In genomic region chr10:126422561-126422960, GRCh38 we compare ENCODE assay signal across 31 cellular contexts. TPM values are rescaled to one million over a fixed set of nuclear protein-coding genes. Genes with fewer than 3 reads are reported as not detected.
A peak's percentile ranks its signal among the peaks of the same experiment; 100 is the strongest.
DNase-seq lines count a peak whose midpoint lies in the region; ATAC-seq and TF ChIP-seq lines count a peak whose summit lies in the region.
"Had no signal": no experiment of that assay in that cellular context is flagged by ENCODE, and none has a peak within 500 bp of the region (broad histone marks: within the 10 kb centered on the region; RNA-seq: fewer than 3 reads in every experiment).

No MANE protein-coding gene starts in this region.

- H3K9me2 ChIP-seq in GM23248 (ENCODE audit: insufficient read depth), result no peaks in the 10 kb centered on the region
- H3K9me2 ChIP-seq: SK-N-SH had no signal

- DNase-seq in GM23248 (peak; percentile 42), adipocyte (ENCODE audit: low read depth) (peak; percentile 66), fibroblast of gingiva (ENCODE audit: low read depth) (peak; percentile 41), osteocyte (ENCODE audit: extremely low spot score, unreplicated experiment) (no peak), HK-2 (ENCODE audit: unreplicated experiment) (no peak), posterior vena cava (ENCODE audit: low spot score) (no peak)
- DNase-seq: activated CD4-positive, alpha-beta T cell treated with anti-CD3 and anti-CD28 coated beads, Interleukin-2, amount 10 ng/mL, durations not matched to agents 7 days and 5 days; activated CD8-positive, alpha-beta memory T cell treated with anti-CD3 and anti-CD28 coated beads, Interleukin-2, amount 10 ng/mL, durations not matched to agents 7 days and 5 days; body of pancreas; DMS79 treated with DMSO at 0.1 percent for 48 hours; endodermal cell; hippocampal formation; KG1; MV-4-11; NCI-H1694 treated with DMSO at 0.1 percent for 48 hours; NCI-H69; RPMI8226; SK-N-SH; stimulated activated CD4-positive, alpha-beta T cell treated with anti-CD3 and anti-CD28 coated beads, Interleukin-12 subunit alpha, Interleukin-12 subunit beta, amount 100 ng/mL, for 4 hours; stimulated activated CD4-positive, alpha-beta T cell treated with anti-CD3 and anti-CD28 coated beads, Interleukin-4, amount 100 ng/mL, for 4 hours; stimulated activated naive CD8-positive, alpha-beta T cell treated with anti-CD3 and anti-CD28 coated beads, Interleukin-15, Interleukin-2, amounts not matched to agents 100 U/mL and 50 U/mL, for 24 hours; T-helper 2 cell; transverse colon had no signal

- peak overlapping the region; percentile 68; the same call in 1 of the 2 replicates for H2AFZ ChIP-seq in GM23248

- H3K4me1 ChIP-seq in GM23248 (ENCODE audit: insufficient read depth) (peaks cover 28% of the 10 kb centered on the region), adipocyte (ENCODE audit: control insufficient read depth, insufficient read depth, low read length) (peaks cover 21% of the 10 kb centered on the region), skeletal muscle tissue (ENCODE audit: control insufficient read depth in 3 of 3, insufficient read depth in 3 of 3, low read length in 3 of 3) (no peaks in the 10 kb centered on the region)
- H3K4me1 ChIP-seq: body of pancreas, foreskin keratinocyte, transverse colon had no signal

- peak overlapping the region; percentile 82 for H3K4me2 ChIP-seq in GM23248 (ENCODE audit: unreplicated experiment)
- H3K4me2 ChIP-seq: GM23338, SK-N-SH had no signal

- H3F3A ChIP-seq in GM23248 (ENCODE audit: insufficient read depth), result peaks cover 29% of the 10 kb centered on the region

- peaks cover 16% of the 10 kb centered on the region for H3K4me1 Mint-ChIP-seq in osteocyte (ENCODE audit: unreplicated experiment)
- H3K4me1 Mint-ChIP-seq: activated CD4-positive, alpha-beta T cell treated with anti-CD3 and anti-CD28 coated beads, Interleukin-2, amount 10 ng/mL, durations not matched to agents 7 days and 5 days; activated CD8-positive, alpha-beta memory T cell treated with anti-CD3 and anti-CD28 coated beads, Interleukin-2, amount 10 ng/mL, durations not matched to agents 7 days and 5 days; endodermal cell had no signal

- H3K9me3 ChIP-seq in GM23248 (ENCODE audit: low read depth) (no peaks in the 10 kb centered on the region), adipocyte (ENCODE audit: control insufficient read depth, low read length) (peaks cover 14% of the 10 kb centered on the region), skeletal muscle tissue (ENCODE audit: control insufficient read depth in 3 of 3, low read length in 3 of 3) (peaks cover 0 to 13% (median 0%) of the 10 kb centered on the region in 3 donors)
- H3K9me3 ChIP-seq: SK-N-SH had no signal

- TF ChIP-seq CTCF in osteocyte (IDR thresholded peaks at IDR 0.05), result no peak

- 8 to 25% methylated on average over 1 of the region's 1 CpG for WGBS in GM23248 (ENCODE audit: low coverage in 1 of 2, low lambda C conversion rate in 2 of 2, missing lambda C conversion rate in 2 of 2), 2 experiments

- H3K9ac ChIP-seq in GM23248, result peak overlapping the region; percentile 79
- peak overlapping the region; percentile 81 for H3K9ac ChIP-seq in adipocyte (ENCODE audit: low read length)
- H3K9ac ChIP-seq in skeletal muscle tissue (ENCODE audit: low read depth in 1 of 3, low read length in 3 of 3), result no peak overlapping the region
- H3K9ac ChIP-seq: SK-N-SH had no signal

- no peak overlapping the region for H3K27ac Mint-ChIP-seq in osteocyte (ENCODE audit: unreplicated experiment)
- H3K27ac Mint-ChIP-seq: activated CD4-positive, alpha-beta T cell treated with anti-CD3 and anti-CD28 coated beads, Interleukin-2, amount 10 ng/mL, durations not matched to agents 7 days and 5 days; activated CD8-positive, alpha-beta memory T cell treated with anti-CD3 and anti-CD28 coated beads, Interleukin-2, amount 10 ng/mL, durations not matched to agents 7 days and 5 days; activated naive CD4-positive, alpha-beta T cell treated with anti-CD3 and anti-CD28 coated beads, Interleukin-2, amount 50 U/mL, for 72 hours; activated T-helper 1 cell treated with anti-CD3 and anti-CD28 coated beads, Interleukin-12 subunit alpha, Interleukin-12 subunit beta, Interleukin-2, Interleukin-4 antibody, amounts not matched to agents 30 ng/mL and 10 ng/mL and 1 ng/mL, durations not matched to agents 14 hours and 24 hours and 36 hours; endodermal cell had no signal

- H3K4me3 ChIP-seq in GM23248, result peak overlapping the region; percentile 64
- peak overlapping the region; percentile 70 for H3K4me3 ChIP-seq in adipocyte (ENCODE audit: low read length)
- H3K4me3 ChIP-seq in skeletal muscle tissue (ENCODE audit: low read length in 3 of 3), result no peak overlapping the region
- H3K4me3 ChIP-seq: body of pancreas, coronary artery, GM23338, transverse colon had no signal

- ATAC-seq in HG02938 (IDR thresholded peaks at IDR 0.05; ENCODE audit: unreplicated experiment), result no peak
- ATAC-seq: activated CD8-positive, alpha-beta memory T cell treated with anti-CD3 and anti-CD28 coated beads, Interleukin-2, amount 10 ng/mL, durations not matched to agents 7 days and 5 days; activated naive CD4-positive, alpha-beta T cell treated with anti-CD3 and anti-CD28 coated beads, Interleukin-2, amount 50 U/mL, for 72 hours; body of pancreas; foreskin keratinocyte; GM23338; stimulated activated naive CD8-positive, alpha-beta T cell treated with anti-CD3 and anti-CD28 coated beads, Interleukin-15, Interleukin-2, amounts not matched to agents 100 U/mL and 50 U/mL, for 24 hours had no signal

- H4K20me1 ChIP-seq in GM23248 (ENCODE audit: insufficient read depth), result no peaks in the 10 kb centered on the region

- no peaks in the 10 kb centered on the region for H3K9me3 Mint-ChIP-seq in osteocyte (ENCODE audit: unreplicated experiment)

- in situ Hi-C loops in GM23248 (cut with MboI), result no loop called here

- H3K36me3 Mint-ChIP-seq in osteocyte (ENCODE audit: unreplicated experiment), result peaks cover 2% of the 10 kb centered on the region
- H3K36me3 Mint-ChIP-seq: activated CD8-positive, alpha-beta memory T cell treated with anti-CD3 and anti-CD28 coated beads, Interleukin-2, amount 10 ng/mL, durations not matched to agents 7 days and 5 days had no signal

- no peaks in the 10 kb centered on the region for H3K27me3 ChIP-seq in GM23248 (replicated peaks; ENCODE audit: insufficient read depth)
- no peaks in the 10 kb centered on the region for H3K27me3 ChIP-seq in adipocyte (replicated peaks; ENCODE audit: control insufficient read depth, insufficient read depth, low read length)
- no peaks in the 10 kb centered on the region for H3K27me3 ChIP-seq in skeletal muscle tissue (ENCODE audit: control insufficient read depth in 3 of 3, insufficient read depth in 3 of 3, low read length in 3 of 3)
- H3K27me3 ChIP-seq: body of pancreas, transverse colon had no signal

- H3K27ac ChIP-seq in GM23248 (peak overlapping the region; percentile 97), skeletal muscle tissue (ENCODE audit: low read depth, low read length) (peak overlapping the region; percentile 83)
- H3K27ac ChIP-seq: body of pancreas, coronary artery, foreskin keratinocyte, transverse colon had no signal

- H3K27me3 Mint-ChIP-seq in osteocyte (ENCODE audit: unreplicated experiment), result no peaks in the 10 kb centered on the region
- H3K27me3 Mint-ChIP-seq: activated CD4-positive, alpha-beta T cell treated with anti-CD3 and anti-CD28 coated beads, Interleukin-2, amount 10 ng/mL, durations not matched to agents 7 days and 5 days; activated CD8-positive, alpha-beta memory T cell treated with anti-CD3 and anti-CD28 coated beads, Interleukin-2, amount 10 ng/mL, durations not matched to agents 7 days and 5 days had no signal

- no peaks in the 10 kb centered on the region for H3K79me2 ChIP-seq in GM23248 (ENCODE audit: insufficient read depth)

- no peak overlapping the region for H3K4me3 Mint-ChIP-seq in osteocyte (ENCODE audit: unreplicated experiment)
- H3K4me3 Mint-ChIP-seq: activated CD4-positive, alpha-beta T cell treated with anti-CD3 and anti-CD28 coated beads, Interleukin-2, amount 10 ng/mL, durations not matched to agents 7 days and 5 days; activated CD8-positive, alpha-beta memory T cell treated with anti-CD3 and anti-CD28 coated beads, Interleukin-2, amount 10 ng/mL, durations not matched to agents 7 days and 5 days; activated T-helper 1 cell treated with anti-CD3 and anti-CD28 coated beads, Interleukin-12 subunit alpha, Interleukin-12 subunit beta, Interleukin-2, Interleukin-4 antibody, amounts not matched to agents 30 ng/mL and 10 ng/mL and 1 ng/mL, durations not matched to agents 14 hours and 24 hours and 36 hours; endodermal cell; GM23338 had no signal

- intact Hi-C loops in posterior vena cava (cut with DNase I), result no loop called here

- no peaks in the 10 kb centered on the region for H3K36me3 ChIP-seq in GM23248 (ENCODE audit: low read depth)
- H3K36me3 ChIP-seq in adipocyte (ENCODE audit: control insufficient read depth, insufficient read depth, low read length, severe bottlenecking), result no peaks in the 10 kb centered on the region
- H3K36me3 ChIP-seq in skeletal muscle tissue (ENCODE audit: control insufficient read depth in 3 of 3, insufficient read depth in 3 of 3, low read length in 3 of 3), result no peaks in the 10 kb centered on the region
- H3K36me3 ChIP-seq: transverse colon had no signal

RNA-seq across cellular contexts. Expression of gene ADAM12, which starts 34.3 kb away (rescaled TPM):
- 127 and 141 TPM in 2 replicates for total RNA-seq in GM23248 (2014; rRNA removed; shearing (Covaris generic))
- polyA plus RNA-seq in GM23248 (2016; fragmentation: Nextera tagmentation; extraction: Ambion mirVana), result 58.4 and 59.0 TPM in 2 replicates
- 13.0 TPM for total RNA-seq in skeletal muscle tissue
- total RNA-seq in osteocyte, result 41.7 and 45.6 TPM in 2 replicates
- 1 to 10 TPM; 2.2 to 2.8 TPM for total RNA-seq in posterior vena cava
- total RNA-seq: activated T-helper 1 cell treated with anti-CD3 and anti-CD28 coated beads, Interleukin-12 subunit alpha, Interleukin-12 subunit beta, Interleukin-2, Interleukin-4 antibody, amounts not matched to agents 30 ng/mL and 10 ng/mL and 1 ng/mL, durations not matched to agents 14 hours and 24 hours and 36 hours; HT-29 had no signal

Comparison
In these comparisons a context has a peak if more than half of its experiments do, and no peak if none do; other contexts are left out.
1. DNase-seq: peak in GM23248 (single experiment), adipocyte (single experiment) and fibroblast of gingiva (single experiment); none in osteocyte (single experiment), HK-2 (single experiment) and posterior vena cava (single experiment).
2. H3K4me3 ChIP-seq: peak in GM23248 (single experiment) and adipocyte (single experiment); none in skeletal muscle tissue (0 of 3).
3. H3K9ac ChIP-seq: peak in GM23248 (single experiment) and adipocyte (single experiment); none in skeletal muscle tissue (0 of 3).